1 cellular context compared by ENCODE assay signal in genomic region chr1:227748496-227749182, GRCh38.
TF ChIP-seq lines count a peak whose summit lies in the region.

No MANE protein-coding gene starts in this region.

TF ChIP-seq in SK-N-SH, 30 proteins besides CTCF, POLR2A, EP300 and RAD21 (continued from another document):
- TF ChIP-seq, protein P1, sequence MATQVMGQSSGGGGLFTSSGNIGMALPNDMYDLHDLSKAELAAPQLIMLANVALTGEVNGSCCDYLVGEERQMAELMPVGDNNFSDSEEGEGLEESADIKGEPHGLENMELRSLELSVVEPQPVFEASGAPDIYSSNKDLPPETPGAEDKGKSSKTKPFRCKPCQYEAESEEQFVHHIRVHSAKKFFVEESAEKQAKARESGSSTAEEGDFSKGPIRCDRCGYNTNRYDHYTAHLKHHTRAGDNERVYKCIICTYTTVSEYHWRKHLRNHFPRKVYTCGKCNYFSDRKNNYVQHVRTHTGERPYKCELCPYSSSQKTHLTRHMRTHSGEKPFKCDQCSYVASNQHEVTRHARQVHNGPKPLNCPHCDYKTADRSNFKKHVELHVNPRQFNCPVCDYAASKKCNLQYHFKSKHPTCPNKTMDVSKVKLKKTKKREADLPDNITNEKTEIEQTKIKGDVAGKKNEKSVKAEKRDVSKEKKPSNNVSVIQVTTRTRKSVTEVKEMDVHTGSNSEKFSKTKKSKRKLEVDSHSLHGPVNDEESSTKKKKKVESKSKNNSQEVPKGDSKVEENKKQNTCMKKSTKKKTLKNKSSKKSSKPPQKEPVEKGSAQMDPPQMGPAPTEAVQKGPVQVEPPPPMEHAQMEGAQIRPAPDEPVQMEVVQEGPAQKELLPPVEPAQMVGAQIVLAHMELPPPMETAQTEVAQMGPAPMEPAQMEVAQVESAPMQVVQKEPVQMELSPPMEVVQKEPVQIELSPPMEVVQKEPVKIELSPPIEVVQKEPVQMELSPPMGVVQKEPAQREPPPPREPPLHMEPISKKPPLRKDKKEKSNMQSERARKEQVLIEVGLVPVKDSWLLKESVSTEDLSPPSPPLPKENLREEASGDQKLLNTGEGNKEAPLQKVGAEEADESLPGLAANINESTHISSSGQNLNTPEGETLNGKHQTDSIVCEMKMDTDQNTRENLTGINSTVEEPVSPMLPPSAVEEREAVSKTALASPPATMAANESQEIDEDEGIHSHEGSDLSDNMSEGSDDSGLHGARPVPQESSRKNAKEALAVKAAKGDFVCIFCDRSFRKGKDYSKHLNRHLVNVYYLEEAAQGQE (IDR thresholded peaks at IDR 0.05; ENCODE audit: low read depth, low read length), result no peak
